Comparison of ENCODE assay signal across 16 cellular contexts in genomic region chr3:150132101-150132749, GRCh38.
DNase-seq lines count a peak whose midpoint lies in the region; ATAC-seq, FAIRE-seq and TF ChIP-seq lines count a peak whose summit lies in the region.
"Had no signal": no experiment of that assay in that cellular context is flagged by ENCODE, and none has a peak within 500 bp of the region (broad histone marks: within the 10 kb centered on the region; RNA-seq: fewer than 3 reads in every experiment).

No MANE protein-coding gene starts in this region.

- H3K27ac ChIP-seq in left lung, result no peak overlapping the region
- no peak overlapping the region for H3K27ac ChIP-seq in right atrium auricular region
- H3K27ac ChIP-seq: cardiac muscle cell, esophagus squamous epithelium had no signal

- H3K36me3 ChIP-seq in left lung (no peaks in the 10 kb centered on the region), right atrium auricular region (no peaks in the 10 kb centered on the region)
- H3K36me3 ChIP-seq: cardiac muscle cell, esophagus squamous epithelium had no signal

- H3K27me3 ChIP-seq in left lung, result no peaks in the 10 kb centered on the region
- no peaks in the 10 kb centered on the region for H3K27me3 ChIP-seq in right atrium auricular region
- H3K27me3 ChIP-seq: cardiac muscle cell, esophagus squamous epithelium had no signal

- DNase-seq in EL (peak; percentile 39), MV-4-11 (lab: John Stamatoyannopoulos, UW) (peak; percentile 17), astrocyte of the spinal cord (ENCODE audit: low read depth, low spot score) (peak; percentile 30), HUDEP-2 (lab: John Stamatoyannopoulos, UW; ENCODE audit: unreplicated experiment in 76 of 76) (no peak), left lung (no peak), D721Med (ENCODE audit: insufficient read length, low spot score) (no peak), right atrium auricular region (ENCODE audit: low spot score) (no peak)
- DNase-seq: activated T-cell treated with anti-CD3 and anti-CD28 coated beads, Interleukin-2, amount 50 U/mL, for 72 hours; C1 segment of cervical spinal cord; esophagus squamous epithelium; NCI-H1105; stimulated activated naive CD8-positive, alpha-beta T cell treated with anti-CD3 and anti-CD28 coated beads, Interleukin-15, Interleukin-2, amounts not matched to agents 100 U/mL and 50 U/mL, for 24 hours had no signal

- H3K9me3 ChIP-seq in left lung, result no peaks in the 10 kb centered on the region
- H3K9me3 ChIP-seq in right atrium auricular region, result no peaks in the 10 kb centered on the region
- H3K9me3 ChIP-seq: esophagus squamous epithelium had no signal

- in situ Hi-C loops in astrocyte of the spinal cord (cut with HindIII; ENCODE audit: low sequenced_read_pairs), result no loop called here

- no peak for FAIRE-seq in D721Med (lab: Jason Lieb, UNC)
- FAIRE-seq: islet of Langerhans had no signal

- TF ChIP-seq CTCF in astrocyte of the spinal cord (IDR thresholded peaks at IDR 0.05; ENCODE audit: low read depth, low read length) (no peak), left lung (IDR thresholded peaks at IDR 0.05) (no peak), D721Med (IDR thresholded peaks at IDR 0.05; ENCODE audit: insufficient read depth, missing control alignments) (no peak), right atrium auricular region (IDR thresholded peaks at IDR 0.05) (no peak)

- H3K4me1 ChIP-seq in left lung (no peaks in the 10 kb centered on the region), right atrium auricular region (no peaks in the 10 kb centered on the region)
- H3K4me1 ChIP-seq: esophagus squamous epithelium had no signal

- ATAC-seq in GM21576 (IDR thresholded peaks at IDR 0.05; ENCODE audit: unreplicated experiment) (peak; percentile 75), left lung (no peak)
- ATAC-seq: activated T-cell treated with anti-CD3 and anti-CD28 coated beads, Interleukin-2, amount 50 U/mL, for 72 hours; Panc1; stimulated activated naive CD8-positive, alpha-beta T cell treated with anti-CD3 and anti-CD28 coated beads, Interleukin-15, Interleukin-2, amounts not matched to agents 100 U/mL and 50 U/mL, for 24 hours had no signal

- H3K4me3 ChIP-seq in astrocyte of the spinal cord (ENCODE audit: low read depth, low read length) (no peak overlapping the region), left lung (no peak overlapping the region), right atrium auricular region (no peak overlapping the region)
- H3K4me3 ChIP-seq: cardiac muscle cell, esophagus squamous epithelium had no signal

- intact Hi-C loops in left lung (cut with DNase I), result no loop called here

Comparison
In these comparisons a context has a peak if more than half of its experiments do, and no peak if none do; other contexts are left out.
1. DNase-seq: peak in EL (single experiment), MV-4-11 (single experiment) and astrocyte of the spinal cord (single experiment); none in HUDEP-2 (0 of 76), left lung (0 of 2), D721Med (single experiment) and right atrium auricular region (single experiment).